29 cellular contexts compared by ENCODE assay signal in genomic region chr3:94460914-94461313, GRCh38.
"Had no signal": no experiment of that assay in that cellular context is flagged by ENCODE, and none has a peak within 500 bp of the region (broad histone marks: within the 10 kb centered on the region; RNA-seq: fewer than 3 reads in every experiment).

No MANE protein-coding gene starts in this region.

- H3K27ac ChIP-seq: ascending aorta, brain microvascular endothelial cell, coronary artery, dorsolateral prefrontal cortex, left lung, ovary, prostate gland, sigmoid colon, thyroid gland, WERI-Rb-1 had no signal

- DNase-seq: activated CD4-positive, alpha-beta memory T cell treated with anti-CD3 and anti-CD28 coated beads, Interleukin-2, amount 10 ng/mL, durations not matched to agents 7 days and 5 days; activated CD4-positive, alpha-beta T cell treated with anti-CD3 and anti-CD28 coated beads, Interleukin-2, amount 10 ng/mL, durations not matched to agents 24 days and 14 days; activated CD4-positive, CD25-positive, alpha-beta regulatory T cell treated with anti-CD3 and anti-CD28 coated beads, Interleukin-2, amount 50 U/mL, for 72 hours; activated CD8-positive, alpha-beta memory T cell treated with anti-CD3 and anti-CD28 coated beads, Interleukin-2, amount 50 U/mL, for 48 hours; activated gamma-delta T cell; activated naive CD4-positive, alpha-beta T cell treated with anti-CD3 and anti-CD28 coated beads, Interleukin-2, amount 10 ng/mL, durations not matched to agents 7 days and 5 days; activated naive CD8-positive, alpha-beta T cell treated with anti-CD3 and anti-CD28 coated beads, Interleukin-2, amount 10 ng/mL, durations not matched to agents 7 days and 5 days; activated T-cell treated with anti-CD3 and anti-CD28 coated beads, Interleukin-2, amount 50 U/mL, for 24 hours; brain microvascular endothelial cell; dorsolateral prefrontal cortex; effector memory CD8-positive, alpha-beta T cell; erythroblast; foreskin fibroblast; left lung; midbrain; naive thymus-derived CD4-positive, alpha-beta T cell; ovary; retina; sigmoid colon; small intestine; stimulated activated CD4-positive, alpha-beta T cell treated with anti-CD3 and anti-CD28 coated beads, Interleukin-4, amount 100 ng/mL, for 24 hours; T-helper 17 cell; T1000; thyroid gland; WERI-Rb-1 had no signal

- ATAC-seq: effector memory CD8-positive, alpha-beta T cell; left lung; naive thymus-derived CD4-positive, alpha-beta T cell; stimulated activated effector memory CD8-positive, alpha-beta T cell treated with anti-CD3 and anti-CD28 coated beads, Interleukin-12 subunit alpha, Interleukin-12 subunit beta, amount 100 ng/mL, for 72 hours; T-helper 17 cell had no signal

- H3K36me3 ChIP-seq: ascending aorta, brain microvascular endothelial cell, left lung, ovary, prostate gland, sigmoid colon, thyroid gland, WERI-Rb-1 had no signal

- H3K4me1 ChIP-seq: ascending aorta, left lung, prostate gland, thyroid gland had no signal

- H3K27me3 ChIP-seq: ascending aorta, brain microvascular endothelial cell, dorsolateral prefrontal cortex, left lung, ovary, sigmoid colon, thyroid gland had no signal

- H3K4me3 ChIP-seq: ascending aorta, coronary artery, left lung, ovary, prostate gland, sigmoid colon, thyroid gland had no signal

- H3K9me3 ChIP-seq: ascending aorta, left lung, ovary, prostate gland, sigmoid colon, thyroid gland had no signal
